In the genomic region with DNA sequence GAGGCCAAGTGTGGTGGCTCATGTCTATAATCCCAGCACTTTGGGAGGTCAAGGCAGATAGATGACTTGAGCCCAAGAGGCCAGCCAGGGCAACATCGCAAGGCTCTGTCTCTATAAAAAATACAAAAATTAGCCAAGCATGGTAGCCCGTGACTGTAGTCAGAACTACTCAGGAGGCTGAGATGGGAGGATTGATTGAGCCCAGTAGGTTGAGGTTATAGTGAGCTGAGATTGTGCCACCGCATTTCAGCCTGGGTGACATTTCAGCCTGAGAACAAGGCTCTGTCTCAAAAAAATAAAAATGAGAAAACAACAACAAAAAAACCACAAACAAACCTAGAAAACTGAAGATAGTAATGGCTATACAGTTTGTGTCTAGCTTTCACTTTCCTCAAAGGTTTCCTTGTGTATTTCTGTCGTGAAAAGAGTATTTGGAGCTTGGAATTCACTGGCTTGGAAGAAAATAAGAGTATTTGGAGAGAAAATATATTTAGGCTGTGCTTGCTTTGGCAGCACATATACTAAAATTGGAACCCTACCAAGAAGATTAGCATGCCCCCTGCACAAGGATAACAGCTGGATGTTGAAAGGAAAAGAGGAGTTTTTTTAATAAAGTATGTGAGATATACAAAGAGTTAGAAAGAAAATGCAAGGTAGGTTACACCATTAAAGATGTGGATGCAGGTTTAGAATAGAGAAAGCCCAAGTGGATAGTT, we compare ENCODE assay signal across 9 cellular contexts. TPM values are rescaled to one million over a fixed set of nuclear protein-coding genes. Genes with fewer than 3 reads are reported as not detected.
A peak's percentile ranks its signal among the peaks of the same experiment; 100 is the strongest.
DNase-seq lines count a peak whose midpoint lies in the region; ATAC-seq and TF ChIP-seq lines count a peak whose summit lies in the region.
"Had no signal": no experiment of that assay in that cellular context is flagged by ENCODE, and none has a peak within 500 bp of the region (broad histone marks: within the 10 kb centered on the region; RNA-seq: fewer than 3 reads in every experiment).

No MANE protein-coding gene starts in this region.

- DNase-seq in CD4-positive, alpha-beta T cell, result no peak
- DNase-seq in choroid plexus epithelial cell (ENCODE audit: low read depth) (peak; percentile 52), osteoblast (ENCODE audit: insufficient read length, low spot score, missing footprints) (no peak), NCI-H2196 (lab: John Stamatoyannopoulos, UW; ENCODE audit: unreplicated experiment) (no peak), NCI-H524 treated with DMSO at 0.1 percent for 48 hours (lab: John Stamatoyannopoulos, UW) (no peak)
- DNase-seq: nephron progenitor cell had no signal

- H3K4me3 ChIP-seq in OCI-LY3 (ENCODE audit: low read length) (peak overlapping the region; percentile 7; the same call in 1 of the 2 replicates), choroid plexus epithelial cell (ENCODE audit: low read depth, low read length) (no peak overlapping the region), osteoblast (ENCODE audit: insufficient read depth, low read length) (peak overlapping the region; percentile 63)

- no peaks in the 10 kb centered on the region for H3K27me3 ChIP-seq in CD4-positive, alpha-beta T cell (ENCODE audit: control insufficient read depth, insufficient read depth, low read length)
- no peaks in the 10 kb centered on the region for H3K27me3 ChIP-seq in OCI-LY3 (ENCODE audit: low read depth, low read length)
- H3K27me3 ChIP-seq in osteoblast (ENCODE audit: insufficient read depth, low read length), result no peaks in the 10 kb centered on the region

- peak overlapping the region; percentile 29 for H3K27ac ChIP-seq in CD4-positive, alpha-beta T cell (ENCODE audit: low read depth, low read length)
- H3K27ac ChIP-seq in OCI-LY3 (ENCODE audit: low read length), result peak overlapping the region; percentile 0
- H3K27ac ChIP-seq in osteoblast (ENCODE audit: low read depth, low read length), result peak overlapping the region; percentile 56

- peak overlapping the region; percentile 52 for H3K4me3 Mint-ChIP-seq in CD4-positive, alpha-beta T cell
- H3K4me3 Mint-ChIP-seq: nephron progenitor cell had no signal

- no peaks in the 10 kb centered on the region for H3K9me3 Mint-ChIP-seq in CD4-positive, alpha-beta T cell

- no peaks in the 10 kb centered on the region for H3K9me3 ChIP-seq in CD4-positive, alpha-beta T cell (ENCODE audit: control insufficient read depth, low read length)
- no peaks in the 10 kb centered on the region for H3K9me3 ChIP-seq in OCI-LY3 (ENCODE audit: insufficient read depth, low read length)
- no peaks in the 10 kb centered on the region for H3K9me3 ChIP-seq in osteoblast (ENCODE audit: low read depth, low read length)

- H3K4me2 ChIP-seq in OCI-LY3 (ENCODE audit: low read length), result peak overlapping the region; percentile 57
- H3K4me2 ChIP-seq in osteoblast (ENCODE audit: insufficient read depth, low read length), result peak overlapping the region; percentile 84

- H3K27me3 Mint-ChIP-seq in CD4-positive, alpha-beta T cell, result no peaks in the 10 kb centered on the region

- H2AFZ ChIP-seq in OCI-LY3 (ENCODE audit: low read depth, low read length) (no peak overlapping the region), osteoblast (ENCODE audit: low read length) (peak overlapping the region; percentile 88)

- POLR2A ChIA-PET in CD4-positive, alpha-beta T cell (lab: Charles Lee), result interaction anchor here (1.0 to 9.0 kb wide), 3 partner anchors 9 to 22 kb away, joined by 3 to 156 read pairs (median 6); no protein-coding TSS in a partner anchor

- H3K79me2 ChIP-seq in OCI-LY3 (ENCODE audit: low read length), result peaks cover 11% of the 10 kb centered on the region
- H3K79me2 ChIP-seq in osteoblast (ENCODE audit: insufficient read depth, low read length), result no peaks in the 10 kb centered on the region

- H4K20me1 ChIP-seq in OCI-LY3 (ENCODE audit: insufficient read depth, low read length) (no peaks in the 10 kb centered on the region), osteoblast (ENCODE audit: insufficient read depth, low read length) (no peaks in the 10 kb centered on the region)

- intact Hi-C loops in CD4-positive, alpha-beta T cell (cut with DNase I, micrococcal nuclease), result no loop called here

- peaks cover 12% of the 10 kb centered on the region for H3K36me3 Mint-ChIP-seq in CD4-positive, alpha-beta T cell (ENCODE audit: low read depth)

- CTCF ChIA-PET in CD4-positive, alpha-beta T cell (lab: Charles Lee), result interaction anchor here (1.5 to 16.1 kb wide), 3 partner anchors 7 to 28 kb away, joined by 4 to 185 read pairs (median 23); no protein-coding TSS in a partner anchor

- no peaks in the 10 kb centered on the region for H3K36me3 ChIP-seq in OCI-LY3 (replicated peaks; ENCODE audit: low read depth, low read length)
- no peaks in the 10 kb centered on the region for H3K36me3 ChIP-seq in osteoblast (ENCODE audit: insufficient read depth, low read length)

- H3K27ac Mint-ChIP-seq in CD4-positive, alpha-beta T cell, result peak overlapping the region; percentile 87
- H3K27ac Mint-ChIP-seq: nephron progenitor cell had no signal

- no peak for TF ChIP-seq CTCF in CD4-positive, alpha-beta T cell (IDR thresholded peaks at IDR 0.05)
- TF ChIP-seq CTCF in OCI-LY3 (IDR thresholded peaks at IDR 0.05; ENCODE audit: low read depth, low read length), result no peak
- no peak for TF ChIP-seq CTCF in choroid plexus epithelial cell (conservative IDR thresholded peaks at IDR 0.05; ENCODE audit: low read depth, low read length)
- no peak for TF ChIP-seq CTCF in osteoblast (IDR thresholded peaks at IDR 0.05; ENCODE audit: extremely low read depth, low read depth, low read length)

- H3K4me1 Mint-ChIP-seq in CD4-positive, alpha-beta T cell (ENCODE audit: low read depth), result peaks cover 54% of the 10 kb centered on the region

- no peak for ATAC-seq in CD4-positive, alpha-beta T cell (ENCODE audit: poor library complexity)
- no peak for ATAC-seq in HG03280 (IDR thresholded peaks at IDR 0.05; ENCODE audit: unreplicated experiment)
- ATAC-seq in esophagus mucosa, result no peak

- H3K4me1 ChIP-seq in OCI-LY3 (ENCODE audit: low read length) (peaks cover 48% of the 10 kb centered on the region), osteoblast (ENCODE audit: insufficient read depth, low read length) (peaks cover 12% of the 10 kb centered on the region)

- no peak overlapping the region; the same call in 1 of the 2 replicates for H3K9ac ChIP-seq in OCI-LY3 (ENCODE audit: low read length)

RNA-seq across cellular contexts. Expression of gene BIRC3, which starts 3.9 kb away (rescaled TPM):
- 100 to 1,000 TPM; 115 to 124 TPM for total RNA-seq in CD4-positive, alpha-beta T cell
- 1.2 and 1.8 TPM in 2 replicates for total RNA-seq in osteoblast
- total RNA-seq in esophagus mucosa, result 2.2 TPM

RNA-seq across cellular contexts. Expression of gene BIRC2, which starts 33.6 kb away (rescaled TPM):
- 100 to 1,000 TPM; 107 to 109 TPM for total RNA-seq in CD4-positive, alpha-beta T cell
- total RNA-seq in osteoblast (74.6 and 76.0 TPM in 2 replicates), esophagus mucosa (22.1 TPM)

Comparison
In these comparisons a context has a peak if more than half of its experiments do, and no peak if none do; other contexts are left out.
1. H3K27ac ChIP-seq: peak in every context shown above with its lines; median percentile 56 in osteoblast; 29 in CD4-positive, alpha-beta T cell; 0 in OCI-LY3.
2. RNA of gene BIRC3, which starts 3.9 kb away (total RNA-seq): 115 to 124 TPM in CD4-positive, alpha-beta T cell; 2.2 TPM in esophagus mucosa (single experiment) and 1.2 to 1.8 TPM in osteoblast; every median in the first group is over 10 times any median in the second.